In the genomic region with DNA sequence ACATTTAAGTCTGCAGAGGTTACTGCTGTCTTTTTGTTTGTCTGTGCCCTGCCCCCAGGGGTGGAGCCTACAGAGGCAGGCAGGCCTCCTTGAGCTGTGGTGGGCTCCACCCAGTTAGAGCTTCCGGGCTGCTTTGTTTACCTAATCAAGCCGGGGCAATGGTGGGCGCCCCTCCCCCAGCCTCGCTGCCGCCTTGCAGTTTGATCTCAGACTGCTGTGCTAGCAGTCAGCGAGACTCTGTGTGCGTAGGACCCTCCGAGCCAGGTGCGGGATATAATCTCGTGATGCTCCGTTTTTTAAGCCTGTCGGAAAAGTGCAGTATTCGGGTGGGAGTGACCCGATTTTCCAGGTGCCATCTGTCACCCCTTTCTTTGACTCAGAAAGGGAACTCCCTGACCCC, we compare ENCODE assay signal across 1 cellular context.
TF ChIP-seq lines count a peak whose summit lies in the region.

No MANE protein-coding gene starts in this region.

TF ChIP-seq in HepG2, 621 proteins besides CTCF, POLR2A, EP300 and RAD21:
- TF ChIP-seq, protein P1, sequence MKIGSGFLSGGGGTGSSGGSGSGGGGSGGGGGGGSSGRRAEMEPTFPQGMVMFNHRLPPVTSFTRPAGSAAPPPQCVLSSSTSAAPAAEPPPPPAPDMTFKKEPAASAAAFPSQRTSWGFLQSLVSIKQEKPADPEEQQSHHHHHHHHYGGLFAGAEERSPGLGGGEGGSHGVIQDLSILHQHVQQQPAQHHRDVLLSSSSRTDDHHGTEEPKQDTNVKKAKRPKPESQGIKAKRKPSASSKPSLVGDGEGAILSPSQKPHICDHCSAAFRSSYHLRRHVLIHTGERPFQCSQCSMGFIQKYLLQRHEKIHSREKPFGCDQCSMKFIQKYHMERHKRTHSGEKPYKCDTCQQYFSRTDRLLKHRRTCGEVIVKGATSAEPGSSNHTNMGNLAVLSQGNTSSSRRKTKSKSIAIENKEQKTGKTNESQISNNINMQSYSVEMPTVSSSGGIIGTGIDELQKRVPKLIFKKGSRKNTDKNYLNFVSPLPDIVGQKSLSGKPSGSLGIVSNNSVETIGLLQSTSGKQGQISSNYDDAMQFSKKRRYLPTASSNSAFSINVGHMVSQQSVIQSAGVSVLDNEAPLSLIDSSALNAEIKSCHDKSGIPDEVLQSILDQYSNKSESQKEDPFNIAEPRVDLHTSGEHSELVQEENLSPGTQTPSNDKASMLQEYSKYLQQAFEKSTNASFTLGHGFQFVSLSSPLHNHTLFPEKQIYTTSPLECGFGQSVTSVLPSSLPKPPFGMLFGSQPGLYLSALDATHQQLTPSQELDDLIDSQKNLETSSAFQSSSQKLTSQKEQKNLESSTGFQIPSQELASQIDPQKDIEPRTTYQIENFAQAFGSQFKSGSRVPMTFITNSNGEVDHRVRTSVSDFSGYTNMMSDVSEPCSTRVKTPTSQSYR (CRISPR knock-in tag; IDR thresholded peaks at IDR 0.05; ENCODE audit: borderline replicate concordance) = peak; percentile 81
- TF ChIP-seq GABPB1 (CRISPR knock-in tag; IDR thresholded peaks at IDR 0.05) = peak; percentile 30; the same call in 1 of the 2 replicates
